ENCODE assay signal across 8 cellular contexts in genomic region chr10:61992683-61993629, GRCh38.
DNase-seq lines count a peak whose midpoint lies in the region; ATAC-seq, FAIRE-seq and TF ChIP-seq lines count a peak whose summit lies in the region.

No MANE protein-coding gene starts in this region.

- H3K27ac ChIP-seq in GM12878 (ENCODE audit: control insufficient read depth, insufficient read depth) (peak overlapping the region; percentile 88), lung (ENCODE audit: low read depth in 1 of 2, low read length in 1 of 2) (peak overlapping the region; percentile 76 to 83)

- TF ChIP-seq POLR2A in GM12878 (IDR thresholded peaks at IDR 0.05; ENCODE audit: low read depth, low read length) = no peak

- POLR2A ChIA-PET in GM10248 (lab: Yijun Ruan, JAX) (no interaction called here), GM12878 (lab: Charles Lee) (no interaction called here)

- RAD21 ChIA-PET in GM12878 (lab: Charles Lee; ENCODE audit: unreplicated experiment) = interaction anchor here (0.7 to 1.7 kb wide), 2 partner anchors 46 to 54 kb away, joined by 3 to 6 read pairs; no protein-coding TSS in a partner anchor

- H3K27me3 ChIP-seq in GM12878 (replicated peaks in 1 of 2; ENCODE audit: control insufficient read depth in 2 of 2, insufficient read depth in 2 of 2, low read length in 1 of 2) (no peaks in the 10 kb centered on the region), lung (ENCODE audit: control insufficient read depth, insufficient read depth) (no peaks in the 10 kb centered on the region)

- peak overlapping the region; percentile 77 for H3K4me2 ChIP-seq in GM12878 (ENCODE audit: control insufficient read depth, insufficient read depth)

- DNase-seq in GM10248 (ENCODE audit: extremely low spot score) (peak; percentile 27), SK-MEL-5 (ENCODE audit: low read depth, low spot score) (peak; percentile 67), GM12878 (ENCODE audit: low read depth, low spot score) (peak; percentile 42), lung (ENCODE audit: low spot score) (peak; percentile 61), NCI-H345 (lab: John Stamatoyannopoulos, UW) (no peak), NCI-H2029 treated with DMSO at 0.1 percent for 48 hours (lab: John Stamatoyannopoulos, UW) (no peak)
- peak; percentile 44 for DNase-seq in stimulated activated naive CD4-positive, alpha-beta T cell treated with Interleukin-2 at 50 U/mL for 16 hours (lab: John Stamatoyannopoulos, UW)

- H3K9me3 ChIP-seq in GM12878 (replicated peaks; ENCODE audit: control insufficient read depth, insufficient read depth, low read length) (no peaks in the 10 kb centered on the region; the same call in 2 of the 3 replicates), lung (ENCODE audit: control insufficient read depth in 2 of 2, insufficient read depth in 1 of 2, low read length in 1 of 2) (no peaks in the 10 kb centered on the region)

- under 1% methylated on average over 7 of the region's 7 CpGs for WGBS in GM12878 (ENCODE audit: insufficient coverage, insufficient replicate concordance, low lambda C conversion rate, missing lambda C conversion rate)
- 6 to 12% methylated on average over 7 of the region's 7 CpGs for WGBS in lung, 2 donors

- H3K9ac ChIP-seq in GM12878 (ENCODE audit: control insufficient read depth, insufficient read depth, low read length) = peak overlapping the region; percentile 41; the same call in 1 of the 2 replicates

- H3K4me1 ChIP-seq in GM12878 (ENCODE audit: control insufficient read depth, insufficient read depth, low read length) (peaks cover 35% of the 10 kb centered on the region), lung (ENCODE audit: control insufficient read depth in 2 of 2, insufficient read depth in 2 of 2, low read length in 2 of 2) (peaks cover 1 to 19% of the 10 kb centered on the region in 2 donors)

- no peaks in the 10 kb centered on the region; a peak in 1 of 4 replicates for H3K36me3 ChIP-seq in GM12878 (ENCODE audit: control insufficient read depth in 2 of 2, insufficient read depth in 2 of 2, low read length in 1 of 2)
- H3K36me3 ChIP-seq in lung (ENCODE audit: control insufficient read depth in 2 of 2, insufficient read depth in 2 of 2, low read length in 2 of 2) = no peaks in the 10 kb centered on the region

- no peak for FAIRE-seq in GM12878 (lab: Jason Lieb, UNC)

- in situ Hi-C loops in SK-MEL-5 (cut with HindIII; ENCODE audit: low pct_unique_long_range_greater_than_20kb, low sequenced_read_pairs) (no loop called here), GM12878 (cut with MboI) (no loop called here)

- no peak overlapping the region; the same call in 1 of the 2 replicates for H2AFZ ChIP-seq in GM12878 (ENCODE audit: control insufficient read depth, low read depth, low read length)

- CTCF ChIA-PET in GM10248 (lab: Yijun Ruan, JAX) = interaction anchor here (0.6 to 1.8 kb wide), 8 partner anchors 11 to 95 kb away, joined by 3 to 4 read pairs (median 3); no protein-coding TSS in a partner anchor
- CTCF ChIA-PET in GM12878 (lab: Yijun Ruan, JAX) = interaction anchor here (0.7 to 2.3 kb wide), 4 partner anchors 9 to 158 kb away, joined by 3 to 6 read pairs (median 3); no protein-coding TSS in a partner anchor

- intact Hi-C loops in GM12878 (cut with micrococcal nuclease; ENCODE audit: unreplicated experiment) = loop anchor here (2.0 kb wide), 1 partner anchor 28 kb away; no protein-coding TSS in a partner anchor

- no peaks in the 10 kb centered on the region for H4K20me1 ChIP-seq in GM12878 (ENCODE audit: control insufficient read depth, insufficient read depth)

- peaks cover 49% of the 10 kb centered on the region for H3K79me2 ChIP-seq in GM12878 (ENCODE audit: control insufficient read depth, insufficient read depth, low read length)

- peak overlapping the region; percentile 33; the same call in 1 of the 2 replicates for H3K4me3 ChIP-seq in GM12878
- H3K4me3 ChIP-seq in lung = no peak overlapping the region

- no TSS peak for BruUV-seq in GM12878 (replicated peaks; lab: Mats Ljungman, UMichigan)

- peak; percentile 33 for ATAC-seq in HG03039 (IDR thresholded peaks at IDR 0.05; ENCODE audit: unreplicated experiment)
- ATAC-seq in GM12878 = peak; percentile 76
- ATAC-seq in lung (ENCODE audit: insufficient read depth, low FRiP score) = peak; percentile 81

- SMC1A ChIA-PET in GM12878 (lab: Charles Lee; ENCODE audit: uncharacterized antibody, unreplicated experiment) = interaction anchor here (0.7 to 1.5 kb wide), 8 partner anchors 12 to 93 kb away, joined by 3 to 4 read pairs (median 4); no protein-coding TSS in a partner anchor

- no peak for TF ChIP-seq CTCF in GM10248 (IDR thresholded peaks at IDR 0.05; ENCODE audit: control extremely low read depth, extremely low read depth, low read depth, missing control alignments)
- TF ChIP-seq CTCF in GM12878 (IDR thresholded peaks at IDR 0.05 in 2 of 3, conservative IDR thresholded peaks at IDR 0.05 in 1 of 3; ENCODE audit: control insufficient read depth in 2 of 3, extremely low read depth in 1 of 3, insufficient read depth in 1 of 3, low read depth in 3 of 3, low read length in 3 of 3) = no peak
- no peak for TF ChIP-seq CTCF in lung (IDR thresholded peaks at IDR 0.05; ENCODE audit: control extremely low read depth, extremely low read depth)

- peak; percentile 88 to 93; a peak in 3 of 4 replicates for TF ChIP-seq EP300 in GM12878 (IDR thresholded peaks at IDR 0.05; ENCODE audit: borderline replicate concordance in 1 of 2, control insufficient read depth in 1 of 2, low read depth in 2 of 2, low read length in 2 of 2)

- no peak for TF ChIP-seq RAD21 in GM12878 (IDR thresholded peaks at IDR 0.05; ENCODE audit: insufficient read depth, low read depth, low read length)

TF ChIP-seq in GM12878, 131 proteins besides CTCF, POLR2A, EP300 and RAD21 (continues in another document):
- TF ChIP-seq NFYA (IDR thresholded peaks at IDR 0.05; ENCODE audit: borderline replicate concordance, low read depth, low read length) = no peak
- no peak for TF ChIP-seq CHD4 (IDR thresholded peaks at IDR 0.05)
- no peak for TF ChIP-seq SRF (IDR thresholded peaks at IDR 0.05; ENCODE audit: low read depth in 2 of 2, low read length in 2 of 2)
- TF ChIP-seq SREBF2 (IDR thresholded peaks at IDR 0.05; ENCODE audit: low read length) = no peak
- no peak for TF ChIP-seq BCLAF1 (IDR thresholded peaks at IDR 0.05)
- no peak for TF ChIP-seq SUZ12 (IDR thresholded peaks at IDR 0.05; ENCODE audit: unreplicated experiment)
- peak; percentile 83 for TF ChIP-seq RUNX3 (IDR thresholded peaks at IDR 0.05; ENCODE audit: low read length)
- no peak for TF ChIP-seq HDAC6 (IDR thresholded peaks at IDR 0.05; ENCODE audit: unreplicated experiment)
- peak; percentile 44; the same call in 1 of the 2 replicates for TF ChIP-seq NBN (IDR thresholded peaks at IDR 0.05)
- TF ChIP-seq ZNF217 (IDR thresholded peaks at IDR 0.05) = no peak
- no peak; the same call in 1 of the 2 replicates for TF ChIP-seq IKZF1 (conservative IDR thresholded peaks at IDR 0.05)
- peak; percentile 36 for TF ChIP-seq SMAD1 (IDR thresholded peaks at IDR 0.05; ENCODE audit: low read depth, partially characterized antibody)
- no peak for TF ChIP-seq NR2C1 (IDR thresholded peaks at IDR 0.05)
- no peak for TF ChIP-seq ZNF592 (IDR thresholded peaks at IDR 0.05)
- no peak for TF ChIP-seq CBX5 (IDR thresholded peaks at IDR 0.05; ENCODE audit: low read depth)

Comparison
In these comparisons a context has a peak if more than half of its experiments do, and no peak if none do; other contexts are left out.
1. DNase-seq: peak in GM10248 (single experiment), SK-MEL-5 (single experiment), GM12878 (single experiment), lung (single experiment) and stimulated activated naive CD4-positive, alpha-beta T cell treated with Interleukin-2 at 50 U/mL for 16 hours (single experiment); none in NCI-H345 (single experiment) and NCI-H2029 treated with DMSO at 0.1 percent for 48 hours (single experiment).
2. Peak in every context shown above with its lines, with median percentiles within 50 percentile points of each other: ATAC-seq.